3 cellular contexts compared by ENCODE assay signal in the genomic region with DNA sequence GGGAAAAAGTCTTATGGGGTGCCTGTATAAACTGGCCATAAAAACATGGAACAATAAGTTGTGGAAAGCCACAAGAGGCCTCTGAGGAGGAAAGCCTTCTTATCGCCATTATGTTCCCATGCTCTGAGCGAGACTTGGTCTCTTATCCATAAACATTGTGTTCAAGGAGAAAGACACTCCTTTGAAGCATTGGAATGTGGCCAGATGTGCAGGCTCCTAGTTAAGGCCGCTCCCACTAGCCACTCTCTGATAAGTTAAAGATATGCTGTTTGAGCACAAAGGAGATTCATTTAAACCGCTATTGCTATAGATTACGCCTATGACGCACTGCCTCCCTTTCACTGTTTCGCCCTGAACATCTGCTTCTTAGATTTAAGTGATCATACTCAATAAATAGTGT. TPM values are rescaled to one million over a fixed set of nuclear protein-coding genes. Genes with fewer than 3 reads are reported as not detected.
"Had no signal": no experiment of that assay in that cellular context is flagged by ENCODE, and none has a peak within 500 bp of the region (broad histone marks: within the 10 kb centered on the region; RNA-seq: fewer than 3 reads in every experiment).

No MANE protein-coding gene starts in this region.

RNA-seq across cellular contexts. Expression of a gene that starts 17.8 kb away (rescaled TPM):
- total RNA-seq: GM23248, HFFc6 had no signal
- polyA plus RNA-seq: GM23248 had no signal

RNA-seq across cellular contexts. Expression of a gene that starts 46.1 kb away (rescaled TPM):
- total RNA-seq: GM23248, H4, HFFc6 had no signal
- polyA plus RNA-seq: GM23248 had no signal
